In the genomic region with DNA sequence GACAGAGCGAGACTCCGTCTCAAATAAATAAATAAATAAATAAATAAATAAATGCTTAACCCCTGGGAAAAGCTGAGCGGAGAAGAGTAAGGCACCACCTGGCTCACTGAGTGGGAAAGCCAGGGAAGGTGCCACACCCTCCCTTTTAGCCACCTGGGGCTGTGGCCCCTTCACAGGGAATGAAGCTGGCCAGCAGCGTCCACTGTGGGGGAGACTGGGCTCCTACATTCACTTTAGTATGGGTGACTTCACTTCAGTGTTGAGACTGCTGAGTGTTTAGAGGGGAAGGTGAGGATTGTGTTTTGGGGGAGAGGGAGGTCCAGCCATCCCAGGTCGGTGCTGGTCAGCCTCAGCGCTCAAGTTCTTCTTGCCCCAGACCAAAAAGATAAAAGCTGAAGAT, we compare ENCODE assay signal across 8 cellular contexts. TPM values are rescaled to one million over a fixed set of nuclear protein-coding genes. Genes with fewer than 3 reads are reported as not detected.
DNase-seq lines count a peak whose midpoint lies in the region; ATAC-seq and TF ChIP-seq lines count a peak whose summit lies in the region.

No MANE protein-coding gene starts in this region.

- BruUV-seq in Panc1 (replicated peaks; lab: Mats Ljungman, UMichigan): no TSS peak

- peak overlapping the region; percentile 45 for H3K4me2 ChIP-seq in neuronal stem cell (ENCODE audit: insufficient read depth, low read length, poor library complexity, severe bottlenecking)

- H3K4me3 ChIP-seq in Panc1 (ENCODE audit: low read depth in 2 of 2, low read length in 2 of 2) (peak overlapping the region; percentile 74 to 76; a peak in 3 of 4 replicates), neuronal stem cell (ENCODE audit: low read length in 2 of 2) (peak overlapping the region; percentile 73 to 92)

- H2BK12ac ChIP-seq in neuronal stem cell (ENCODE audit: low read length): no peak overlapping the region

- ATAC-seq in Panc1 (no peak), HG03025 (IDR thresholded peaks at IDR 0.05; ENCODE audit: low FRiP score, unreplicated experiment) (no peak)

- POLR2A ChIA-PET in Panc1 (lab: Charles Lee): no interaction called here

- no peak overlapping the region for H2BK15ac ChIP-seq in neuronal stem cell (ENCODE audit: low read length)

- no peaks in the 10 kb centered on the region for H3K27me3 ChIP-seq in Panc1 (ENCODE audit: control insufficient read depth, insufficient read depth, low read length)
- no peaks in the 10 kb centered on the region for H3K27me3 ChIP-seq in neuronal stem cell (ENCODE audit: control insufficient read depth in 3 of 3, insufficient read depth in 3 of 3, low read depth in 1 of 3, low read length in 3 of 3)

- no peak overlapping the region for H2AK5ac ChIP-seq in neuronal stem cell (ENCODE audit: low read depth, low read length)

- no peak overlapping the region for H4K8ac ChIP-seq in neuronal stem cell (ENCODE audit: low read depth, low read length)

- H3K9me3 ChIP-seq in Panc1 (ENCODE audit: control insufficient read depth, insufficient read depth, low read depth, low read length): no peaks in the 10 kb centered on the region
- no peaks in the 10 kb centered on the region for H3K9me3 ChIP-seq in neuronal stem cell (replicated peaks in 1 of 2; ENCODE audit: control insufficient read depth in 2 of 2, insufficient read depth in 1 of 2, low read depth in 1 of 2, low read length in 2 of 2)

- no peak overlapping the region for H2AFZ ChIP-seq in neuronal stem cell (ENCODE audit: low read length)

- peaks cover 16% of the 10 kb centered on the region for H3K79me1 ChIP-seq in neuronal stem cell (ENCODE audit: low read depth, low read length)

- H3K27ac ChIP-seq in Panc1 (ENCODE audit: low read length) (peak overlapping the region; percentile 39; the same call in 1 of the 2 replicates), neuronal stem cell (replicated peaks; ENCODE audit: low read length) (no peak overlapping the region)

- in situ Hi-C loops in Panc1 (cut with HindIII; ENCODE audit: low pct_unique_long_range_greater_than_20kb, low sequenced_read_pairs): no loop called here

- peaks cover 23 to 25% of the 10 kb centered on the region in 2 donors for H3K36me3 Mint-ChIP-seq in CD14-positive monocyte
- H3K36me3 Mint-ChIP-seq in endothelial cell (ENCODE audit: low read depth, unreplicated experiment): peaks cover 24% of the 10 kb centered on the region

- peaks cover 5% of the 10 kb centered on the region; the same call in 1 of the 2 replicates for H3K36me3 ChIP-seq in Panc1 (ENCODE audit: control insufficient read depth, insufficient read depth, low read length)
- H3K36me3 ChIP-seq in neuronal stem cell (replicated peaks in 1 of 2; ENCODE audit: control insufficient read depth in 2 of 2, insufficient read depth in 2 of 2, low read length in 2 of 2): peaks cover 34 to 48% of the 10 kb centered on the region in 2 donors

- DNase-seq in CD14-positive monocyte (ENCODE audit: low spot score): no peak
- DNase-seq in Panc1 (ENCODE audit: low read depth, low spot score): no peak
- DNase-seq in endothelial cell (ENCODE audit: low spot score): no peak
- DNase-seq in neuronal stem cell (ENCODE audit: low spot score): no peak
- DNase-seq in SW 1271 (lab: John Stamatoyannopoulos, UW): no peak
- DNase-seq in NCI-H82 (lab: John Stamatoyannopoulos, UW): no peak
- no peak for DNase-seq in GM19240 (ENCODE audit: insufficient read length, low spot score)

- no peak overlapping the region for H2BK5ac ChIP-seq in neuronal stem cell (ENCODE audit: low read length)

- peak overlapping the region in 2 of 7 donors; percentile 13 to 85 for H3K27ac Mint-ChIP-seq in CD14-positive monocyte
- peak overlapping the region; percentile 54 for H3K27ac Mint-ChIP-seq in endothelial cell (ENCODE audit: unreplicated experiment)

- H3K4me1 ChIP-seq in Panc1 (ENCODE audit: control insufficient read depth, insufficient read depth, low read length): peaks cover 21% of the 10 kb centered on the region
- peaks cover 37 to 42% of the 10 kb centered on the region in 2 donors for H3K4me1 ChIP-seq in neuronal stem cell (ENCODE audit: control insufficient read depth in 2 of 2, insufficient read depth in 1 of 2, low read depth in 1 of 2, low read length in 2 of 2)

- TF ChIP-seq CTCF in CD14-positive monocyte (IDR thresholded peaks at IDR 0.05) (no peak), Panc1 (IDR thresholded peaks at IDR 0.05) (no peak), endothelial cell (IDR thresholded peaks at IDR 0.05; ENCODE audit: unreplicated experiment) (no peak)

- no peak overlapping the region for H2BK120ac ChIP-seq in neuronal stem cell (ENCODE audit: low read depth, low read length)

- intact Hi-C loops in CD14-positive monocyte (cut with micrococcal nuclease) (no loop called here), Panc1 (cut with micrococcal nuclease; ENCODE audit: unreplicated experiment) (no loop called here)

- no CpG with 5 or more reads among the region's 6 CpGs for WGBS in neuronal stem cell (ENCODE audit: extremely low coverage in 2 of 2, insufficient read length in 2 of 2, insufficient replicate concordance in 1 of 2), 2 donors

- peaks cover 0 to 12% (median 10%) of the 10 kb centered on the region in 3 donors for H3K27me3 Mint-ChIP-seq in CD14-positive monocyte (ENCODE audit: low read depth in 3 of 3)
- H3K27me3 Mint-ChIP-seq in endothelial cell (ENCODE audit: unreplicated experiment): peaks cover 37% of the 10 kb centered on the region

- no peak overlapping the region for H3K14ac ChIP-seq in neuronal stem cell (ENCODE audit: low read length)

- CTCF ChIA-PET in Panc1 (lab: Charles Lee): interaction anchor here (2.4 kb wide), 1 partner anchor 21 kb away, joined by 7 read pairs; no protein-coding TSS in a partner anchor

- H3K4me1 Mint-ChIP-seq in CD14-positive monocyte: peaks cover 59% of the 10 kb centered on the region
- peaks cover 36% of the 10 kb centered on the region for H3K4me1 Mint-ChIP-seq in endothelial cell (ENCODE audit: unreplicated experiment)

- peak overlapping the region; percentile 51 for H3K23ac ChIP-seq in neuronal stem cell (ENCODE audit: low read depth, low read length, poor library complexity)

- H3K9ac ChIP-seq in neuronal stem cell (ENCODE audit: low read depth, low read length, poor library complexity): peak overlapping the region; percentile 1

- H3K4ac ChIP-seq in neuronal stem cell (ENCODE audit: low read length): no peak overlapping the region

- H3K4me3 Mint-ChIP-seq in CD14-positive monocyte (peak overlapping the region; percentile 46 to 90), endothelial cell (ENCODE audit: unreplicated experiment) (peak overlapping the region; percentile 94)

- H4K91ac ChIP-seq in neuronal stem cell (ENCODE audit: low read depth, low read length, poor library complexity): no peak overlapping the region

- H3K18ac ChIP-seq in neuronal stem cell (ENCODE audit: low read length): no peak overlapping the region

- H3K9me3 Mint-ChIP-seq in CD14-positive monocyte: no peaks in the 10 kb centered on the region
- H3K9me3 Mint-ChIP-seq in endothelial cell (ENCODE audit: unreplicated experiment): no peaks in the 10 kb centered on the region

RNA-seq across cellular contexts. Expression of gene NAB2, which starts 1.5 kb away (rescaled TPM):
- polyA plus RNA-seq in CD14-positive monocyte: 1 to 10 TPM in 1 of 2 donors, under 1 TPM in 1; 1.00 to 2.7 TPM
- total RNA-seq in Panc1 (2021; ENCODE audit: unreplicated experiment) (13.9 TPM), endothelial cell (ENCODE audit: unreplicated experiment) (14.0 TPM)
- 22.8 TPM for polyA plus RNA-seq in Panc1 (2012; ENCODE audit: insufficient read length)
- polyA plus RNA-seq in neuronal stem cell (2013, experiment 1 of 2): 51.0 TPM
- polyA plus RNA-seq in neuronal stem cell (2013, experiment 2 of 2): 47.9 TPM

RNA-seq across cellular contexts. Expression of gene NEMP1, which starts 11.9 kb away (rescaled TPM):
- polyA plus RNA-seq in CD14-positive monocyte: 1 to 10 TPM; 1.9 to 2.2 TPM
- total RNA-seq in Panc1 (2021; ENCODE audit: unreplicated experiment) (46.9 TPM), endothelial cell (ENCODE audit: unreplicated experiment) (17.6 TPM)
- polyA plus RNA-seq in Panc1 (2012; ENCODE audit: insufficient read length): 11.6 TPM
- polyA plus RNA-seq in neuronal stem cell (2013, experiment 1 of 2): 31.6 TPM
- 33.0 TPM for polyA plus RNA-seq in neuronal stem cell (2013, experiment 2 of 2)

RNA-seq across cellular contexts. Expression of gene STAT6, which starts 20.7 kb away (rescaled TPM):
- polyA plus RNA-seq in CD14-positive monocyte: 100 to 1,000 TPM; 132 to 154 TPM
- total RNA-seq in Panc1 (2021; ENCODE audit: unreplicated experiment) (52.3 TPM), endothelial cell (ENCODE audit: unreplicated experiment) (139 TPM)
- polyA plus RNA-seq in Panc1 (2012; ENCODE audit: insufficient read length): 68.8 TPM
- 9.9 TPM for polyA plus RNA-seq in neuronal stem cell (2013, experiment 1 of 2)
- polyA plus RNA-seq in neuronal stem cell (2013, experiment 2 of 2): 8.0 TPM

RNA-seq across cellular contexts. Expression of gene LRP1, which starts 37.8 kb away (rescaled TPM):
- polyA plus RNA-seq in CD14-positive monocyte: 10 to 100 TPM in 1 of 2 donors, 1 to 10 TPM in 1; 5.5 to 10.5 TPM
- total RNA-seq in Panc1 (2021; ENCODE audit: unreplicated experiment): 9.0 TPM
- polyA plus RNA-seq in Panc1 (2012; ENCODE audit: insufficient read length): 28.2 TPM
- 24.7 TPM for total RNA-seq in endothelial cell (ENCODE audit: unreplicated experiment)
- 13.3 TPM for polyA plus RNA-seq in neuronal stem cell (2013, experiment 1 of 2)
- 12.4 TPM for polyA plus RNA-seq in neuronal stem cell (2013, experiment 2 of 2)

RNA-seq across cellular contexts. Expression of gene MYO1A, which starts 40.5 kb away (rescaled TPM):
- polyA plus RNA-seq in CD14-positive monocyte: 1 to 10 TPM in 1 of 2 donors, under 1 TPM in 1; 0.22 to 1.3 TPM
- total RNA-seq in Panc1 (2021; ENCODE audit: unreplicated experiment) (not detected), endothelial cell (ENCODE audit: unreplicated experiment) (0.36 TPM)
- polyA plus RNA-seq in Panc1 (2012; ENCODE audit: insufficient read length): not detected
- polyA plus RNA-seq in neuronal stem cell (2013, experiment 1 of 2): 0.04 TPM
- 0.01 TPM for polyA plus RNA-seq in neuronal stem cell (2013, experiment 2 of 2)
